16 cellular contexts compared by ENCODE assay signal in the genomic region with DNA sequence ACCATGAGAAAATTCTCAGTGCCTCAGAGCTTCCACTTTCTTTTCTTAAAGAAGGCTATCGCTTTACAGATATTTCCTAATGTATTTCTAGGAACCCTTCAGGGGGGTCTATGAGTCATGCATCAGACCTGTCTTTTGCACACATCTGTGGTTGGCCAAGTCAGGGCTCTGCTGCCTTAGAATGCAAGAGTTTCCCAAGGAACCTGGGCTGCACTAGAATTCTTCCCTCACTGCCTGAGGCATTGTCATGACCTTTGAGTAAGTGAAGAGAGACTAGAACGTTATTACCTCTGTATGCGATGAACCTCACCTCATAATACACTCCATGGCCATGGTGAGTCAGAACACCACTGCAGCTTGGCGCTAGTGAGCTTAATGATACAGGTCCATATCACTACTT.
DNase-seq lines count a peak whose midpoint lies in the region; TF ChIP-seq lines count a peak whose summit lies in the region.
"Had no signal": no experiment of that assay in that cellular context is flagged by ENCODE, and none has a peak within 500 bp of the region (broad histone marks: within the 10 kb centered on the region; RNA-seq: fewer than 3 reads in every experiment).

No MANE protein-coding gene starts in this region.

- no peaks in the 10 kb centered on the region for H3K27me3 ChIP-seq in WERI-Rb-1 (ENCODE audit: insufficient read depth, low read depth, severe bottlenecking)
- H3K27me3 ChIP-seq: heart right ventricle, SJCRH30 had no signal

- TF ChIP-seq CTCF in HEK293 (tag by site-specific recombination; IDR thresholded peaks at IDR 0.05) (no peak), fibroblast of pulmonary artery (IDR thresholded peaks at IDR 0.05; ENCODE audit: low read length, missing control alignments) (no peak), WERI-Rb-1 (IDR thresholded peaks at IDR 0.05; ENCODE audit: low read depth, low read length) (no peak)

- H3K9me3 ChIP-seq in HEK293 (ENCODE audit: control insufficient read depth, insufficient read depth, low read depth, low read length) = no peaks in the 10 kb centered on the region; the same call in 1 of the 2 replicates
- H3K9me3 ChIP-seq in WERI-Rb-1 (ENCODE audit: severe bottlenecking) = peaks cover 6% of the 10 kb centered on the region
- H3K9me3 ChIP-seq: SJCRH30 had no signal

- in situ Hi-C loops in SK-MEL-5 (cut with HindIII; ENCODE audit: low pct_unique_long_range_greater_than_20kb, low sequenced_read_pairs) = no loop called here

- POLR2A ChIA-PET in HEK293 (lab: Yijun Ruan, JAX) = interaction anchor here (1.1 to 1.5 kb wide), 2 partner anchors 145 to 365 kb away, joined by 3 to 6 read pairs; partner anchors contain the start of gene ID4

- DNase-seq in A172 (ENCODE audit: low spot score) = peak; percentile 91
- DNase-seq in SK-MEL-5 (ENCODE audit: low read depth, low spot score) = peak; percentile 27
- DNase-seq in fibroblast of pulmonary artery (ENCODE audit: low read depth) = peak; percentile 94
- DNase-seq in WERI-Rb-1 = no peak
- no peak for DNase-seq in DMS153 treated with DMSO at 0.1 percent for 48 hours (lab: John Stamatoyannopoulos, UW; ENCODE audit: unreplicated experiment)
- DNase-seq in NCI-H446 (lab: John Stamatoyannopoulos, UW) = no peak
- no peak for DNase-seq in SKM-1 treated with dmso at 0.1 percent for 144 hours (lab: John Stamatoyannopoulos, UW; ENCODE audit: unreplicated experiment)
- DNase-seq: activated CD4-positive, CD25-positive, alpha-beta regulatory T cell treated with anti-CD3 and anti-CD28 coated beads, Interleukin-2, amount 50 U/mL, for 72 hours; AML-193; cerebellar nuclear complex; GF-D8; heart right ventricle; SJCRH30; stimulated activated CD4-positive, alpha-beta T cell treated with anti-CD3 and anti-CD28 coated beads, Interleukin-2, amount 100 ng/mL, for 48 hours had no signal

- CTCF ChIA-PET in HEK293 (lab: Yijun Ruan, JAX) = interaction anchor here (0.6 to 1.6 kb wide), 12 partner anchors 9 to 497 kb away, joined by 3 to 7 read pairs (median 4); no protein-coding TSS in a partner anchor

- H3K4me3 ChIP-seq in HEK293 (ENCODE audit: low read depth, low read length) = no peak overlapping the region
- H3K4me3 ChIP-seq in fibroblast of pulmonary artery (replicated peaks; ENCODE audit: low read depth, low read length) = no peak overlapping the region
- H3K4me3 ChIP-seq in WERI-Rb-1 (ENCODE audit: low read depth, low read length) = no peak overlapping the region
- H3K4me3 ChIP-seq: heart right ventricle, SJCRH30 had no signal

- H3K36me3 ChIP-seq in HEK293 (ENCODE audit: control insufficient read depth in 2 of 2, insufficient read depth in 1 of 2, low read length in 2 of 2) = no peaks in the 10 kb centered on the region
- H3K36me3 ChIP-seq in WERI-Rb-1 = no peaks in the 10 kb centered on the region
- H3K36me3 ChIP-seq: heart right ventricle, SJCRH30 had no signal

- H3K27ac ChIP-seq in HEK293 (ENCODE audit: extremely low read depth, low read depth, low read length) = no peak overlapping the region
- H3K27ac ChIP-seq in WERI-Rb-1 = no peak overlapping the region
- H3K27ac ChIP-seq: heart right ventricle, parathyroid adenoma, SJCRH30 had no signal

- no peaks in the 10 kb centered on the region for H3K4me1 ChIP-seq in HEK293 (ENCODE audit: control insufficient read depth, insufficient read depth, low read length)
- H3K4me1 ChIP-seq: heart right ventricle, parathyroid adenoma, SJCRH30 had no signal

TF ChIP-seq in HEK293, 187 proteins besides CTCF, POLR2A, EP300 and RAD21:
- no peak for TF ChIP-seq WT1 (tag by site-specific recombination; IDR thresholded peaks at IDR 0.05)
- 0 out of 2 replicates have a peak, but pooled peaks have one; percentile 22 for TF ChIP-seq ZBTB48 (tag by site-specific recombination; IDR thresholded peaks at IDR 0.05)

Comparison
In these comparisons a context has a peak if more than half of its experiments do, and no peak if none do; other contexts are left out.
1. DNase-seq: peak in A172 (single experiment), SK-MEL-5 (single experiment) and fibroblast of pulmonary artery (single experiment); none in WERI-Rb-1 (single experiment), DMS153 treated with DMSO at 0.1 percent for 48 hours (single experiment), NCI-H446 (0 of 2) and SKM-1 treated with dmso at 0.1 percent for 144 hours (single experiment).